ENCODE assay signal across 8 cellular contexts in the genomic region with DNA sequence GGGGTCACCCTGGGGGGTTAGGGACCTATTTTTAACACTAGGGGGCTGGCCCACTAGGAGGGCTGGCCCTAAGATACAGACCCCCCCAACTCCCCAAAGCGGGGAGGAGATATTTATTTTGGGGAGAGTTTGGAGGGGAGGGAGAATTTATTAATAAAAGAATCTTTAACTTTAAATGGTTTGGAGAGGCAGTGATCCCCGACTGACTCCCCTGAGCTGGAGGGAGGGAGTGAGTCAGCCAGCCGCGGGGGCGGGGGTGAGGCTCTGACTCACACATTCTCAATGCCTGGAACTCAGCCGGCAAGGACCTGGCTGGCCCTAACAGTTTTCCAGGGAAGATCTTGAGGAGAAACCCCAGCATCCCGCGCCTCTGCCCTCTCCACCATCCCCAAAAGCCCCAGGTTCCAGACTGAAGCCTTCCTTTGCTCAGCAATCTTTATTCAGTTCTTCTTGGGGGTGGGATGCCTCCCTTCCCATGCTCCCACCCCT. TPM values are rescaled to one million over a fixed set of nuclear protein-coding genes. Genes with fewer than 3 reads are reported as not detected.
DNase-seq lines count a peak whose midpoint lies in the region; ATAC-seq and TF ChIP-seq lines count a peak whose summit lies in the region.

No MANE protein-coding gene starts in this region.

- H3K36me3 ChIP-seq in BE2C, result peaks cover 17% of the 10 kb centered on the region

- peak overlapping the region; percentile 91 for H3K4me3 ChIP-seq in BE2C (ENCODE audit: low read depth, low read length)

- ATAC-seq in activated CD4-positive, alpha-beta T cell treated with anti-CD3 and anti-CD28 coated beads for 36 hours, result peak; percentile 37

- H3K9me3 ChIP-seq in BE2C, result no peaks in the 10 kb centered on the region

- intact Hi-C loops in activated CD4-positive, alpha-beta T cell treated with anti-CD3 and anti-CD28 coated beads for 36 hours (cut with DNase I, micrococcal nuclease), result loop anchor here (5.0 kb wide), 8 partner anchors 35 to 1285 kb away; a partner anchor contains a TSS

- peaks cover 14% of the 10 kb centered on the region for H3K36me3 Mint-ChIP-seq in activated CD4-positive, alpha-beta T cell treated with anti-CD3 and anti-CD28 coated beads for 36 hours (ENCODE audit: low read depth)

- DNase-seq in BE2C (peak; percentile 82), KG1 (lab: John Stamatoyannopoulos, UW) (peak; percentile 15), cerebellar cortex (ENCODE audit: low spot score) (peak; percentile 77), NCI-H1092 (lab: John Stamatoyannopoulos, UW) (no peak), GM19240 (ENCODE audit: insufficient read length, low spot score) (no peak)
- DNase-seq in activated CD4-positive, alpha-beta T cell treated with anti-CD3 and anti-CD28 coated beads for 36 hours, result peak; percentile 97
- peak; percentile 74 to 88 (median 83) for DNase-seq in stimulated activated CD4-positive, alpha-beta T cell treated with anti-CD3 and anti-CD28 coated beads, Interleukin-1b, Interleukin-23, amount 100 ng/mL, for 24 hours (ENCODE audit: low read depth in 4 of 4, low spot score in 1 of 4)

- POLR2A ChIA-PET in activated CD4-positive, alpha-beta T cell treated with anti-CD3 and anti-CD28 coated beads for 36 hours (lab: Charles Lee), result interaction anchor here (0.5 to 1.3 kb wide), 7 partner anchors 14 to 192 kb away, joined by 3 to 7 read pairs (median 3); a partner anchor contains a TSS

- peaks cover 5% of the 10 kb centered on the region for H3K27me3 Mint-ChIP-seq in activated CD4-positive, alpha-beta T cell treated with anti-CD3 and anti-CD28 coated beads for 36 hours

- H3K4me1 ChIP-seq in BE2C, result peaks cover 20% of the 10 kb centered on the region

- peak overlapping the region; percentile 94 for H3K27ac ChIP-seq in layer of hippocampus (ENCODE audit: low read depth, low read length)

- TF ChIP-seq CTCF in BE2C (IDR thresholded peaks at IDR 0.05; ENCODE audit: low read depth, low read length), result no peak

- peaks cover 50% of the 10 kb centered on the region for H3K4me1 Mint-ChIP-seq in activated CD4-positive, alpha-beta T cell treated with anti-CD3 and anti-CD28 coated beads for 36 hours

- H3K9me3 Mint-ChIP-seq in activated CD4-positive, alpha-beta T cell treated with anti-CD3 and anti-CD28 coated beads for 36 hours (ENCODE audit: low read depth), result no peaks in the 10 kb centered on the region

- H3K27ac Mint-ChIP-seq in activated CD4-positive, alpha-beta T cell treated with anti-CD3 and anti-CD28 coated beads for 36 hours, result peak overlapping the region; percentile 97

- CTCF ChIA-PET in activated CD4-positive, alpha-beta T cell treated with anti-CD3 and anti-CD28 coated beads for 36 hours (lab: Charles Lee), result interaction anchor here (0.6 to 3.8 kb wide), 8 partner anchors 10 to 726 kb away, joined by 3 to 39 read pairs (median 5); no protein-coding TSS in a partner anchor

- H3K27me3 ChIP-seq in BE2C (no peaks in the 10 kb centered on the region), layer of hippocampus (ENCODE audit: control insufficient read depth, insufficient read depth, low read length) (peaks cover 6% of the 10 kb centered on the region)

- H3K4me3 Mint-ChIP-seq in activated CD4-positive, alpha-beta T cell treated with anti-CD3 and anti-CD28 coated beads for 36 hours, result peak overlapping the region; percentile 74

RNA-seq across cellular contexts. Expression of a gene that starts 1.5 kb away (rescaled TPM):
- 235 TPM for polyA plus RNA-seq in BE2C (2012; ENCODE audit: insufficient read depth, insufficient read length, low read depth)
- 10 to 100 TPM; 30.0 to 30.7 TPM for total RNA-seq in activated CD4-positive, alpha-beta T cell treated with anti-CD3 and anti-CD28 coated beads for 36 hours

RNA-seq across cellular contexts. Expression of a gene that starts 1.6 kb away (rescaled TPM):
- 49.2 TPM for polyA plus RNA-seq in BE2C (2012; ENCODE audit: insufficient read depth, insufficient read length, low read depth)
- total RNA-seq in activated CD4-positive, alpha-beta T cell treated with anti-CD3 and anti-CD28 coated beads for 36 hours, result 10 to 100 TPM; 46.9 to 50.2 TPM

RNA-seq across cellular contexts. Expression of a gene that starts 2.1 kb away (rescaled TPM):
- polyA plus RNA-seq in BE2C (2012; ENCODE audit: insufficient read depth, insufficient read length, low read depth), result 21.0 TPM
- total RNA-seq in activated CD4-positive, alpha-beta T cell treated with anti-CD3 and anti-CD28 coated beads for 36 hours, result 1 to 10 TPM; 5.4 to 7.7 TPM

RNA-seq across cellular contexts. Expression of a gene that starts 4.3 kb away (rescaled TPM):
- not detected for polyA plus RNA-seq in BE2C (2012; ENCODE audit: insufficient read depth, insufficient read length, low read depth)
- total RNA-seq in activated CD4-positive, alpha-beta T cell treated with anti-CD3 and anti-CD28 coated beads for 36 hours, result not detected

RNA-seq across cellular contexts. Expression of a gene that starts 9.5 kb away (rescaled TPM):
- polyA plus RNA-seq in BE2C (2012; ENCODE audit: insufficient read depth, insufficient read length, low read depth), result 0.91 TPM
- not detected for total RNA-seq in activated CD4-positive, alpha-beta T cell treated with anti-CD3 and anti-CD28 coated beads for 36 hours

Comparison
In these comparisons a context has a peak if more than half of its experiments do, and no peak if none do; other contexts are left out.
1. DNase-seq: peak in BE2C (single experiment), KG1 (single experiment), activated CD4-positive, alpha-beta T cell treated with anti-CD3 and anti-CD28 coated beads for 36 hours (single experiment), cerebellar cortex (single experiment) and stimulated activated CD4-positive, alpha-beta T cell treated with anti-CD3 and anti-CD28 coated beads, Interleukin-1b, Interleukin-23, amount 100 ng/mL, for 24 hours (4 of 4); none in NCI-H1092 (single experiment) and GM19240 (single experiment).